17 cellular contexts compared by ENCODE assay signal in genomic region chr11:3652514-3652913, GRCh38. TPM values are rescaled to one million over a fixed set of nuclear protein-coding genes. Genes with fewer than 3 reads are reported as not detected.
"Had no signal": no experiment of that assay in that cellular context is flagged by ENCODE, and none has a peak within 500 bp of the region (broad histone marks: within the 10 kb centered on the region; RNA-seq: fewer than 3 reads in every experiment).

No MANE protein-coding gene starts in this region.

RNA-seq across cellular contexts. Expression of gene ART1, which starts 7.6 kb away (rescaled TPM):
- total RNA-seq: hepatocyte, kidney epithelial cell, left cardiac atrium, left colon, left lobe of liver, liver, lower leg skin, lung microvascular endothelial cell, mammary epithelial cell, mesenteric fat pad, mesothelial cell of epicardium, mononuclear cell, mucosa of gallbladder had no signal
- polyA plus RNA-seq: hepatocyte, immature natural killer cell, keratinocyte, liver, mammary epithelial cell had no signal

RNA-seq across cellular contexts. Expression of gene ART5, which starts 10.7 kb away (rescaled TPM):
- total RNA-seq: kidney, left colon, left lobe of liver, lung microvascular endothelial cell, mammary epithelial cell, mesenteric fat pad, mononuclear cell, mucosa of descending colon had no signal
- polyA plus RNA-seq: immature natural killer cell, keratinocyte, liver, mammary epithelial cell had no signal

RNA-seq across cellular contexts. Expression of gene CHRNA10, which starts 18.7 kb away (rescaled TPM):
- total RNA-seq: hepatocyte had no signal
